Comparison of ENCODE assay signal across 21 cellular contexts in genomic region chr5:108650997-108651396, GRCh38.
DNase-seq lines count a peak whose midpoint lies in the region; FAIRE-seq and TF ChIP-seq lines count a peak whose summit lies in the region.
"Had no signal": no experiment of that assay in that cellular context is flagged by ENCODE, and none has a peak within 500 bp of the region (broad histone marks: within the 10 kb centered on the region; RNA-seq: fewer than 3 reads in every experiment).

No MANE protein-coding gene starts in this region.

- no peak overlapping the region for H3K27ac ChIP-seq in HEK293 (ENCODE audit: extremely low read depth, low read depth, low read length)
- H3K27ac ChIP-seq in astrocyte (ENCODE audit: low read depth, low read length): peak overlapping the region; percentile 34
- H3K27ac ChIP-seq: BLaER1, coronary artery, left ventricle myocardium inferior, sigmoid colon, suprapubic skin had no signal

- H3K27me3 ChIP-seq in astrocyte (ENCODE audit: insufficient read depth, low read length): no peaks in the 10 kb centered on the region
- H3K27me3 ChIP-seq: BLaER1, sigmoid colon had no signal

- peaks cover 10% of the 10 kb centered on the region for H3K4me1 ChIP-seq in HEK293 (ENCODE audit: control insufficient read depth, insufficient read depth, low read length)
- peaks cover 11% of the 10 kb centered on the region for H3K4me1 ChIP-seq in astrocyte (ENCODE audit: insufficient read depth, low read length)

- H3K9me3 Mint-ChIP-seq in astrocyte (ENCODE audit: unreplicated experiment): peaks cover 2% of the 10 kb centered on the region
- H3K9me3 Mint-ChIP-seq in activated naive CD8-positive, alpha-beta T cell treated with anti-CD3 and anti-CD28 coated beads for 36 hours: peaks cover 6% of the 10 kb centered on the region

- DNase-seq in astrocyte (ENCODE audit: low read depth) (peak; percentile 72), fibroblast of the aortic adventitia (ENCODE audit: low read depth) (peak; percentile 33), stromal cell of bone marrow (ENCODE audit: low read depth) (peak; percentile 81), posterior cingulate gyrus (no peak), activated T-cell treated with anti-CD3 and anti-CD28 coated beads for 4 hours (no peak)
- no peak for DNase-seq in activated naive CD8-positive, alpha-beta T cell treated with anti-CD3 and anti-CD28 coated beads for 36 hours
- DNase-seq: activated CD8-positive, alpha-beta memory T cell treated with anti-CD3 and anti-CD28 coated beads, Interleukin-2, amount 10 ng/mL, durations not matched to agents 7 days and 5 days; activated effector memory CD4-positive, alpha-beta T cell treated with Interleukin-2 at 50 U/mL for 16 hours; amygdala; left ventricle myocardium inferior; MV-4-11; NCI-H2029; NCI-H524; occipital lobe; sigmoid colon; T-helper 9 cell had no signal

- H3K79me2 ChIP-seq in astrocyte (ENCODE audit: insufficient read depth, low read length): no peaks in the 10 kb centered on the region

- no peak overlapping the region for H3K9ac ChIP-seq in astrocyte (ENCODE audit: low read length)
- H3K9ac ChIP-seq: BLaER1 had no signal

- H3K27ac Mint-ChIP-seq in astrocyte (ENCODE audit: unreplicated experiment): no peak overlapping the region
- H3K27ac Mint-ChIP-seq in activated naive CD8-positive, alpha-beta T cell treated with anti-CD3 and anti-CD28 coated beads for 36 hours: no peak overlapping the region
- H3K27ac Mint-ChIP-seq: activated CD8-positive, alpha-beta memory T cell treated with anti-CD3 and anti-CD28 coated beads, Interleukin-2, amount 10 ng/mL, durations not matched to agents 7 days and 5 days had no signal

- peaks cover 2% of the 10 kb centered on the region for H3K4me1 Mint-ChIP-seq in astrocyte (ENCODE audit: low read depth, unreplicated experiment)
- H3K4me1 Mint-ChIP-seq in activated naive CD8-positive, alpha-beta T cell treated with anti-CD3 and anti-CD28 coated beads for 36 hours: no peaks in the 10 kb centered on the region
- H3K4me1 Mint-ChIP-seq: activated CD8-positive, alpha-beta memory T cell treated with anti-CD3 and anti-CD28 coated beads, Interleukin-2, amount 10 ng/mL, durations not matched to agents 7 days and 5 days had no signal

- H4K20me1 ChIP-seq in astrocyte (ENCODE audit: insufficient read depth, low read length): no peaks in the 10 kb centered on the region
- H4K20me1 ChIP-seq: BLaER1 had no signal

- H3K36me3 ChIP-seq in HEK293 (ENCODE audit: control insufficient read depth in 2 of 2, insufficient read depth in 1 of 2, low read length in 2 of 2) (no peaks in the 10 kb centered on the region), astrocyte (ENCODE audit: insufficient read depth, low read length) (no peaks in the 10 kb centered on the region)
- H3K36me3 ChIP-seq: left ventricle myocardium inferior, sigmoid colon, suprapubic skin had no signal

- no peak overlapping the region for H2AFZ ChIP-seq in astrocyte (ENCODE audit: low read depth, low read length)

- no peak overlapping the region for H3K4me2 ChIP-seq in astrocyte (ENCODE audit: low read length)
- H3K4me2 ChIP-seq: BLaER1 had no signal

- no peak overlapping the region for H3K4me3 Mint-ChIP-seq in astrocyte (ENCODE audit: unreplicated experiment)
- H3K4me3 Mint-ChIP-seq in activated naive CD8-positive, alpha-beta T cell treated with anti-CD3 and anti-CD28 coated beads for 36 hours: no peak overlapping the region
- H3K4me3 Mint-ChIP-seq: activated CD8-positive, alpha-beta memory T cell treated with anti-CD3 and anti-CD28 coated beads, Interleukin-2, amount 10 ng/mL, durations not matched to agents 7 days and 5 days had no signal

- H3K9me3 ChIP-seq in HEK293 (ENCODE audit: control insufficient read depth, insufficient read depth, low read depth, low read length) (no peaks in the 10 kb centered on the region), astrocyte (ENCODE audit: insufficient read depth, low read depth, low read length) (peaks cover 4% of the 10 kb centered on the region)
- H3K9me3 ChIP-seq: sigmoid colon, suprapubic skin had no signal

- no peaks in the 10 kb centered on the region for H3K36me3 Mint-ChIP-seq in astrocyte (ENCODE audit: low read depth, unreplicated experiment)
- peaks cover 4% of the 10 kb centered on the region for H3K36me3 Mint-ChIP-seq in activated naive CD8-positive, alpha-beta T cell treated with anti-CD3 and anti-CD28 coated beads for 36 hours
- H3K36me3 Mint-ChIP-seq: activated CD8-positive, alpha-beta memory T cell treated with anti-CD3 and anti-CD28 coated beads, Interleukin-2, amount 10 ng/mL, durations not matched to agents 7 days and 5 days had no signal

- POLR2A ChIA-PET in HEK293 (lab: Yijun Ruan, JAX): no interaction called here

- peak; percentile 13 for FAIRE-seq in astrocyte (lab: Jason Lieb, UNC)
- FAIRE-seq: H54 had no signal

- CTCF ChIA-PET in HEK293 (lab: Yijun Ruan, JAX): interaction anchor here (0.7 kb wide), 1 partner anchor 905 kb away, joined by 3 read pairs; no protein-coding TSS in a partner anchor

- intact Hi-C loops in posterior cingulate gyrus (cut with DNase I): no loop called here

- H3K4me3 ChIP-seq in HEK293 (ENCODE audit: low read depth, low read length) (no peak overlapping the region), astrocyte (ENCODE audit: insufficient read depth, low read depth, low read length) (no peak overlapping the region), fibroblast of the aortic adventitia (ENCODE audit: low read depth, low read length) (no peak overlapping the region)
- H3K4me3 ChIP-seq: BLaER1, coronary artery, left ventricle myocardium inferior, sigmoid colon, suprapubic skin had no signal

- no peaks in the 10 kb centered on the region for H3K27me3 Mint-ChIP-seq in astrocyte (ENCODE audit: low read depth, unreplicated experiment)
- peaks cover 6% of the 10 kb centered on the region for H3K27me3 Mint-ChIP-seq in activated naive CD8-positive, alpha-beta T cell treated with anti-CD3 and anti-CD28 coated beads for 36 hours

- TF ChIP-seq CTCF in HEK293 (tag by site-specific recombination; IDR thresholded peaks at IDR 0.05) (no peak), astrocyte (IDR thresholded peaks at IDR 0.05; ENCODE audit: insufficient read depth, low read depth, low read length) (no peak), fibroblast of the aortic adventitia (IDR thresholded peaks at IDR 0.05; ENCODE audit: insufficient read depth, low read length) (no peak)

TF ChIP-seq in HEK293, 187 proteins besides CTCF, POLR2A, EP300 and RAD21:
- no peak for TF ChIP-seq ZNF221 (tag by site-specific recombination; IDR thresholded peaks at IDR 0.05; ENCODE audit: borderline replicate concordance)
- TF ChIP-seq ZNF558 (tag by site-specific recombination; IDR thresholded peaks at IDR 0.05): peak; percentile 85; the same call in 1 of the 2 replicates
- TF ChIP-seq ZNF184 (tag by site-specific recombination; IDR thresholded peaks at IDR 0.05): 0 out of 2 replicates have a peak, but pooled peaks have one; percentile 33

Comparison
In these comparisons a context has a peak if more than half of its experiments do, and no peak if none do; other contexts are left out.
1. DNase-seq: peak in astrocyte (single experiment), fibroblast of the aortic adventitia (single experiment) and stromal cell of bone marrow (single experiment); none in posterior cingulate gyrus (0 of 10), activated naive CD8-positive, alpha-beta T cell treated with anti-CD3 and anti-CD28 coated beads for 36 hours (single experiment) and activated T-cell treated with anti-CD3 and anti-CD28 coated beads for 4 hours (single experiment).